In the genomic region with DNA sequence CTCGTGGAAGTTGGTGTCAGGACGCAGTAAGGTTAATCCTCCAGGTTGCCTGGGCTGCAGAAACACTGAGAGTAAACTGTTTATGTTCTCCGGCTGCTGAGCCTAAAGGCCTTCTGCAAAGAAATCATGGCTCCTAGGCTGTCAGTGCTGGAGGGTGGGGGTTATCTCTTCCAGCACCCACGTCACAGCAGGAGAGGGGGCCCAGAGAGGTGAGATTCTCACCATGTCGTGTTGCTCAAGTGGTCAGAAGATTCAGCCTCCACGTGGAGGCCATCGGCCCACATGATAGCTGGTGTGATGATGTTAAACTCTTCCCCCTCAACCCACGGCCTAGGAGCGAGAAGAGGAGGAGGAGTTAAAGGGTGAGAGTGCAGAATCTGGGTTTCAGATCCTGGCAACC, we compare ENCODE assay signal across 16 cellular contexts. TPM values are rescaled to one million over a fixed set of nuclear protein-coding genes. Genes with fewer than 3 reads are reported as not detected.
A peak's percentile ranks its signal among the peaks of the same experiment; 100 is the strongest.
DNase-seq lines count a peak whose midpoint lies in the region; ATAC-seq and TF ChIP-seq lines count a peak whose summit lies in the region.
"Had no signal": no experiment of that assay in that cellular context is flagged by ENCODE, and none has a peak within 500 bp of the region (broad histone marks: within the 10 kb centered on the region; RNA-seq: fewer than 3 reads in every experiment).

No MANE protein-coding gene starts in this region.

- H3K4me3 ChIP-seq in HEK293 (ENCODE audit: low read depth, low read length) = no peak overlapping the region
- H3K4me3 ChIP-seq in mesendoderm (ENCODE audit: low read length) = no peak overlapping the region
- no peak overlapping the region for H3K4me3 ChIP-seq in retinal pigment epithelial cell (ENCODE audit: low read length)
- H3K4me3 ChIP-seq in adrenal gland = no peak overlapping the region
- H3K4me3 ChIP-seq: BLaER1, MG63, SK-N-MC had no signal

- peaks cover 7% of the 10 kb centered on the region for H3K79me2 ChIP-seq in mesendoderm (ENCODE audit: control insufficient read depth, insufficient read depth, low read length)

- H3K56ac ChIP-seq in mesendoderm (ENCODE audit: low read length) = peak overlapping the region; percentile 49

- H3K23ac ChIP-seq in mesendoderm (ENCODE audit: low read length) = no peak overlapping the region

- H3K4me1 ChIP-seq in HEK293 (ENCODE audit: control insufficient read depth, insufficient read depth, low read length) (peaks cover 2% of the 10 kb centered on the region; the same call in 1 of the 2 replicates), mesendoderm (ENCODE audit: control insufficient read depth, low read depth, low read length) (peaks cover 49% of the 10 kb centered on the region), adrenal gland (replicated peaks in 1 of 2) (peaks cover 0 to 2% of the 10 kb centered on the region in 2 donors)

- H3K27ac ChIP-seq in HEK293 (ENCODE audit: extremely low read depth, low read depth, low read length) (no peak overlapping the region), mesendoderm (ENCODE audit: low read depth, low read length) (no peak overlapping the region), adrenal gland (no peak overlapping the region)
- H3K27ac ChIP-seq: BLaER1, SK-N-MC had no signal

- no peak overlapping the region for H3K9ac ChIP-seq in mesendoderm (ENCODE audit: low read length)
- H3K9ac ChIP-seq: BLaER1 had no signal

- peaks cover 29% of the 10 kb centered on the region for H3K79me1 ChIP-seq in mesendoderm (ENCODE audit: low read length)

- no CpG with 5 or more reads among the region's 9 CpGs for WGBS in mesendoderm (ENCODE audit: extremely low coverage, insufficient coverage, low lambda C conversion rate)
- 83 to 87% (median 85%) methylated on average over 5 to 9 of the region's 9 CpGs for WGBS in adrenal gland, 4 donors

- H4K8ac ChIP-seq in mesendoderm (ENCODE audit: low read depth, low read length) = no peak overlapping the region

- no peaks in the 10 kb centered on the region for H3K27me3 ChIP-seq in mesendoderm (ENCODE audit: insufficient read depth, low read length, poor library complexity)
- no peaks in the 10 kb centered on the region for H3K27me3 ChIP-seq in adrenal gland
- H3K27me3 ChIP-seq: BLaER1, MG63 had no signal

- POLR2A ChIA-PET in HEK293 (lab: Yijun Ruan, JAX) = no interaction called here

- no peak overlapping the region for H4K5ac ChIP-seq in mesendoderm (ENCODE audit: low read length)

- DNase-seq in amniotic epithelial cell (ENCODE audit: low read depth) (peak; percentile 39), mesendoderm (no peak), retinal pigment epithelial cell (ENCODE audit: low read depth) (peak; percentile 90), adrenal gland (no peak)
- DNase-seq in activated CD4-positive, alpha-beta T cell treated with anti-CD3 and anti-CD28 coated beads, Interleukin-2, amount 50 U/mL, for 1 hour = no peak
- DNase-seq: CD4-positive, CD25-positive, alpha-beta regulatory T cell; H7; KG1; MG63; NCI-H2029 treated with DMSO at 0.1 percent for 48 hours; NCI-H69; SIG-M5 had no signal

- no peak overlapping the region for H2AK5ac ChIP-seq in mesendoderm (ENCODE audit: low read length)

- H3K9me3 ChIP-seq in HEK293 (ENCODE audit: control insufficient read depth, insufficient read depth, low read depth, low read length) (no peaks in the 10 kb centered on the region), adrenal gland (replicated peaks in 1 of 3) (no peaks in the 10 kb centered on the region)
- H3K9me3 ChIP-seq: BLaER1, MG63 had no signal

- intact Hi-C loops in adrenal gland (cut with DNase I) = no loop called here

- ATAC-seq in HG02588 (IDR thresholded peaks at IDR 0.05; ENCODE audit: unreplicated experiment) = no peak

- H2BK120ac ChIP-seq in mesendoderm (ENCODE audit: low read depth, low read length) = no peak overlapping the region

- no peak overlapping the region for H3K18ac ChIP-seq in mesendoderm (ENCODE audit: low read length)

- TF ChIP-seq POLR2A in adrenal gland (IDR thresholded peaks at IDR 0.05) = no peak

- CTCF ChIA-PET in HEK293 (lab: Yijun Ruan, JAX) = no interaction called here

- no peak overlapping the region for H2BK15ac ChIP-seq in mesendoderm (replicated peaks; ENCODE audit: low read depth)

- no peaks in the 10 kb centered on the region for H3K36me3 ChIP-seq in HEK293 (ENCODE audit: control insufficient read depth in 2 of 2, insufficient read depth in 1 of 2, low read length in 2 of 2)
- no peaks in the 10 kb centered on the region for H3K36me3 ChIP-seq in mesendoderm (ENCODE audit: control insufficient read depth, insufficient read depth, low read length)
- no peaks in the 10 kb centered on the region for H3K36me3 ChIP-seq in adrenal gland (replicated peaks in 1 of 2)
- H3K36me3 ChIP-seq: BLaER1, MG63 had no signal

- no peak overlapping the region for H2BK5ac ChIP-seq in mesendoderm (ENCODE audit: low read length)

- TF ChIP-seq CTCF in HEK293 (tag by site-specific recombination; IDR thresholded peaks at IDR 0.05) (no peak), retinal pigment epithelial cell (conservative IDR thresholded peaks at IDR 0.05; ENCODE audit: low read depth, low read length) (no peak), adrenal gland (IDR thresholded peaks at IDR 0.05) (no peak)

- H3K4me2 ChIP-seq in mesendoderm (ENCODE audit: low read length) = no peak overlapping the region
- H3K4me2 ChIP-seq: BLaER1 had no signal

- H3K4ac ChIP-seq in mesendoderm (ENCODE audit: low read depth, low read length) = no peak overlapping the region

TF ChIP-seq in HEK293, 187 proteins besides CTCF, POLR2A, EP300 and RAD21:
- TF ChIP-seq PATZ1 (tag by site-specific recombination; IDR thresholded peaks at IDR 0.05) = no peak
- TF ChIP-seq ZNF488 (tag by site-specific recombination; IDR thresholded peaks at IDR 0.05) = no peak
- no peak for TF ChIP-seq ZNF221 (tag by site-specific recombination; IDR thresholded peaks at IDR 0.05; ENCODE audit: borderline replicate concordance)
- TF ChIP-seq EGR2 (tag by site-specific recombination; IDR thresholded peaks at IDR 0.05; ENCODE audit: low read depth) = peak; percentile 93
- TF ChIP-seq WT1 (tag by site-specific recombination; IDR thresholded peaks at IDR 0.05) = no peak
- peak; percentile 79 for TF ChIP-seq ZFHX2 (tag by site-specific recombination; conservative IDR thresholded peaks at IDR 0.05)
- no peak for TF ChIP-seq ZNF558 (tag by site-specific recombination; IDR thresholded peaks at IDR 0.05)
- TF ChIP-seq GLIS1 (tag by site-specific recombination; IDR thresholded peaks at IDR 0.05) = no peak
TF ChIP-seq in HEK293: peak in this region for 2.

RNA-seq across cellular contexts. Expression of gene COL13A1, which starts 41.2 kb away (rescaled TPM):
- polyA plus RNA-seq in mesendoderm (2013, experiment 1 of 2) = 14.4 TPM
- 14.6 TPM for polyA plus RNA-seq in mesendoderm (2013, experiment 2 of 2)
- total RNA-seq in adrenal gland = 1 to 10 TPM in 6 of 8 donors, under 1 TPM in 2; 0.54 to 4.4 (median 1.7) TPM
- 1 to 10 TPM; 1.7 to 7.6 (median 2.3) TPM for polyA plus RNA-seq in adrenal gland
- total RNA-seq: CD4-positive, CD25-positive, alpha-beta regulatory T cell had no signal
- polyA plus RNA-seq: CD4-positive, CD25-positive, alpha-beta regulatory T cell had no signal

Comparison
In these comparisons a context has a peak if more than half of its experiments do, and no peak if none do; other contexts are left out.
1. DNase-seq: peak in amniotic epithelial cell (single experiment) and retinal pigment epithelial cell (single experiment); none in mesendoderm (single experiment), adrenal gland (0 of 7) and activated CD4-positive, alpha-beta T cell treated with anti-CD3 and anti-CD28 coated beads, Interleukin-2, amount 50 U/mL, for 1 hour (single experiment).